Comparison of ENCODE assay signal across 7 cellular contexts in the genomic region with DNA sequence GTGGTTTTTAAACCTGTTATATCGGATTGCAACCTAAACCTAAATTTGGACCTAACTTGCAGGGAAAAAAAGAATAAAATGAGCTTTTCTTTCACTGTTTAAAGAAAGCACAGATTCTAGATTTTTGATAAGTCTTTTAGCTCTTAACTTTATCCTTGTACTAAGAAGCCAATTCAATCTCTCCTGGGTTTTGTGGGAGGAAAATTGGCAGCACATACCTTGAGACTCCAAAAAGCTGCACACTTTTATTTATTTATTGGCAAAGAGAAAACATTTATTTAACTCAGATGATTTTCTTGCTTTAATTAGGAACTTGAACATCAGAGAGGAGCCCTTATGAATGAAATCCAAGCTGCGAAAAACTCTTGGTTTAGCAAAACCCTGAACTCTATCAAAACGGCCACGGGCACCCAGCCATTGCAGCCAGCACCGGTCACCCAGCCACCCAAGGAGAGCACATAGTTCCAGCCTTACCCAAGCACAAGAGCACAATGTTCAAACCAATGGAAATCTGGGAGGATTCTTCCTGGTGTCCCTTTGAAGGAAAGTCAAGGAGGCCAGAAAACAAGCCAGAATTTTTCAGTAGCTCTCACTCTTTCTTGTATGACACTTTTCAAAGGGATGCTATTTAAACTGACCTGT. TPM values are rescaled to one million over a fixed set of nuclear protein-coding genes. Genes with fewer than 3 reads are reported as not detected.
A peak's percentile ranks its signal among the peaks of the same experiment; 100 is the strongest.
DNase-seq lines count a peak whose midpoint lies in the region; ATAC-seq and TF ChIP-seq lines count a peak whose summit lies in the region.

No MANE protein-coding gene starts in this region.

- H3K4me1 Mint-ChIP-seq in HFFc6 (ENCODE audit: low read depth) (peaks cover 26% of the 10 kb centered on the region), activated B cell treated with CpG ODN at 0.5 μM for 24 hours (peaks cover 19% of the 10 kb centered on the region)
- H3K4me1 Mint-ChIP-seq in stimulated activated effector memory CD8-positive, alpha-beta T cell treated with anti-CD3 and anti-CD28 coated beads, Interleukin-12 subunit alpha, Interleukin-12 subunit beta, amount 100 ng/mL, for 72 hours, result peaks cover 17% of the 10 kb centered on the region

- DNase-seq in HFFc6, result no peak
- no peak for DNase-seq in activated B cell treated with CpG ODN at 0.5 μM for 24 hours
- DNase-seq in left ventricle myocardium inferior, result no peak
- DNase-seq in stimulated activated effector memory CD8-positive, alpha-beta T cell treated with anti-CD3 and anti-CD28 coated beads, Interleukin-12 subunit alpha, Interleukin-12 subunit beta, amount 100 ng/mL, for 72 hours (ENCODE audit: low spot score in 2 of 2), result no peak
- no peak for DNase-seq in NCI-H524 treated with DMSO at 0.1 percent for 48 hours (lab: John Stamatoyannopoulos, UW)

- H3K9me3 Mint-ChIP-seq in HFFc6 (no peaks in the 10 kb centered on the region), activated B cell treated with CpG ODN at 0.5 μM for 24 hours (no peaks in the 10 kb centered on the region)
- no peaks in the 10 kb centered on the region for H3K9me3 Mint-ChIP-seq in stimulated activated effector memory CD8-positive, alpha-beta T cell treated with anti-CD3 and anti-CD28 coated beads, Interleukin-12 subunit alpha, Interleukin-12 subunit beta, amount 100 ng/mL, for 72 hours

- CTCF ChIA-PET in activated B cell treated with CpG ODN at 0.5 μM for 24 hours (lab: Charles Lee), result interaction anchor here (1.0 kb wide), 2 partner anchors 9 to 136 kb away, joined by 3 to 4 read pairs; no protein-coding TSS in a partner anchor

- TF ChIP-seq CTCF in HFFc6 (IDR thresholded peaks at IDR 0.05) (no peak), activated B cell treated with CpG ODN at 0.5 μM for 24 hours (IDR thresholded peaks at IDR 0.05) (no peak), left ventricle myocardium inferior (IDR thresholded peaks at IDR 0.05; ENCODE audit: borderline replicate concordance) (no peak)

- H3K27me3 Mint-ChIP-seq in HFFc6 (ENCODE audit: insufficient read depth) (peaks cover 3% of the 10 kb centered on the region; the same call in 1 of the 2 replicates), activated B cell treated with CpG ODN at 0.5 μM for 24 hours (no peaks in the 10 kb centered on the region)

- no peaks in the 10 kb centered on the region for H3K36me3 ChIP-seq in left ventricle myocardium inferior

- no peaks in the 10 kb centered on the region for H3K27me3 ChIP-seq in left ventricle myocardium inferior (ENCODE audit: low read depth)

- H3K4me1 ChIP-seq in left ventricle myocardium inferior, result peaks cover 17% of the 10 kb centered on the region

- H3K4me3 ChIP-seq in left ventricle myocardium inferior, result peak overlapping the region; percentile 62

- H3K27ac ChIP-seq in left ventricle myocardium inferior (replicated peaks), result peak overlapping the region; percentile 80

- intact Hi-C loops in activated B cell treated with CpG ODN at 0.5 μM for 24 hours (cut with micrococcal nuclease) (loop anchor here (10.0 kb wide), 1 partner anchor 1575 kb away; no protein-coding TSS in a partner anchor), left ventricle myocardium inferior (cut with micrococcal nuclease) (no loop called here)

- H3K4me3 Mint-ChIP-seq in HFFc6, result peak overlapping the region; percentile 89
- H3K4me3 Mint-ChIP-seq in activated B cell treated with CpG ODN at 0.5 μM for 24 hours, result peak overlapping the region; percentile 72
- peak overlapping the region; percentile 58 for H3K4me3 Mint-ChIP-seq in stimulated activated effector memory CD8-positive, alpha-beta T cell treated with anti-CD3 and anti-CD28 coated beads, Interleukin-12 subunit alpha, Interleukin-12 subunit beta, amount 100 ng/mL, for 72 hours

- no peaks in the 10 kb centered on the region for H3K9me3 ChIP-seq in left ventricle myocardium inferior (replicated peaks)

- H3K36me3 Mint-ChIP-seq in HFFc6 (ENCODE audit: low read depth), result no peaks in the 10 kb centered on the region
- peaks cover 40% of the 10 kb centered on the region for H3K36me3 Mint-ChIP-seq in activated B cell treated with CpG ODN at 0.5 μM for 24 hours (ENCODE audit: low read depth)
- peaks cover 44% of the 10 kb centered on the region for H3K36me3 Mint-ChIP-seq in stimulated activated effector memory CD8-positive, alpha-beta T cell treated with anti-CD3 and anti-CD28 coated beads, Interleukin-12 subunit alpha, Interleukin-12 subunit beta, amount 100 ng/mL, for 72 hours

- no peak for ATAC-seq in activated B cell treated with CpG ODN at 0.5 μM for 24 hours (ENCODE audit: low read depth)
- ATAC-seq in stimulated activated effector memory CD8-positive, alpha-beta T cell treated with anti-CD3 and anti-CD28 coated beads, Interleukin-12 subunit alpha, Interleukin-12 subunit beta, amount 100 ng/mL, for 72 hours, result no peak
- ATAC-seq in HG02884 (IDR thresholded peaks at IDR 0.05; ENCODE audit: unreplicated experiment), result no peak
- no peak for ATAC-seq in GM21825 (IDR thresholded peaks at IDR 0.05; ENCODE audit: unreplicated experiment)

- POLR2A ChIA-PET in activated B cell treated with CpG ODN at 0.5 μM for 24 hours (lab: Charles Lee), result interaction anchor here (0.7 to 2.0 kb wide), 3 partner anchors 10 to 1246 kb away, joined by 3 to 30 read pairs (median 4); partner anchors contain the start of gene CACYBP

- H3K27ac Mint-ChIP-seq in HFFc6 (peak overlapping the region; percentile 91), activated B cell treated with CpG ODN at 0.5 μM for 24 hours (peak overlapping the region; percentile 85)
- peak overlapping the region; percentile 79 for H3K27ac Mint-ChIP-seq in stimulated activated effector memory CD8-positive, alpha-beta T cell treated with anti-CD3 and anti-CD28 coated beads, Interleukin-12 subunit alpha, Interleukin-12 subunit beta, amount 100 ng/mL, for 72 hours

RNA-seq across cellular contexts. Expression of gene CACYBP, which starts 10.1 kb away (rescaled TPM):
- 100 to 1,000 TPM in 5 of 6 experiments, 10 to 100 TPM in 1; 89.9 to 164 (median 142) TPM for total RNA-seq in HFFc6 (2021; fragmentation: NEBNext Ultra II Directional; extraction: Animal tissue kit (Norgen Biotek cat#: 25700))
- 90.9 and 98.8 TPM in 2 replicates for total RNA-seq in activated B cell treated with CpG ODN at 0.5 μM for 24 hours
- total RNA-seq in left ventricle myocardium inferior, result 75.6 TPM

RNA-seq across cellular contexts. Expression of gene MRPS14, which starts 33.6 kb away (rescaled TPM):
- 10 to 100 TPM; 30.1 to 43.4 (median 36.6) TPM for total RNA-seq in HFFc6 (2021; fragmentation: NEBNext Ultra II Directional; extraction: Animal tissue kit (Norgen Biotek cat#: 25700))
- total RNA-seq in activated B cell treated with CpG ODN at 0.5 μM for 24 hours (36.5 and 36.9 TPM in 2 replicates), left ventricle myocardium inferior (25.4 TPM)
